1 cellular context compared by ENCODE assay signal in the genomic region with DNA sequence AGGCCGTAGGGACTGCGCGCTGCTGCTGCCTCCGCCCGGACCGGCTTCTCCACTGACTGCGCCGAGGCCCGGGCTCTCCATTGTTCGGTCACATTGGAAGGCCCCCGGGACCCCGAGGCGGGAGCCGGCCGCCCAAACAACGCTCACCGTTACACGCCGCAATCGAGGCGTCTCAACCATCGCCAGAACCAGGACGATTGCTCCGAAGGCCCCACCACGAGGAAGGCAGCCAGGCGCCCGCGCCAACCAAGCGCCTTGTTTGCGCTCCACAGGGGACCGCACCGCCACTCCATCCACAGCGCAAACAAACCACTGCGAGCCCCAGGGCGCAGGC.
TF ChIP-seq lines count a peak whose summit lies in the region.

No MANE protein-coding gene starts in this region.

TF ChIP-seq in SK-N-SH, 30 proteins besides CTCF, POLR2A, EP300 and RAD21:
- no peak for TF ChIP-seq ZBTB33 (IDR thresholded peaks at IDR 0.05; ENCODE audit: borderline replicate concordance, low read depth)
- no peak for TF ChIP-seq NRF1 (IDR thresholded peaks at IDR 0.05; ENCODE audit: low read depth, low read length)
- no peak for TF ChIP-seq USF1 (IDR thresholded peaks at IDR 0.05; ENCODE audit: borderline replicate concordance, low read depth)
- TF ChIP-seq YY1 (IDR thresholded peaks at IDR 0.05; ENCODE audit: low read depth) = no peak
- no peak for TF ChIP-seq EZH2phosphoT487 (IDR thresholded peaks at IDR 0.05; ENCODE audit: borderline replicate concordance, low read depth)
- no peak for TF ChIP-seq ELF1 (IDR thresholded peaks at IDR 0.05)
- no peak for TF ChIP-seq TEAD4 (IDR thresholded peaks at IDR 0.05; ENCODE audit: borderline replicate concordance, insufficient read depth)
- TF ChIP-seq FOXJ3 (CRISPR knock-in tag; IDR thresholded peaks at IDR 0.05) = no peak
- no peak for TF ChIP-seq RXRA (IDR thresholded peaks at IDR 0.05; ENCODE audit: borderline replicate concordance, low read depth)
- no peak for TF ChIP-seq CHD2 (IDR thresholded peaks at IDR 0.05; ENCODE audit: low read length, partially characterized antibody)
- no peak for TF ChIP-seq REST (IDR thresholded peaks at IDR 0.05; ENCODE audit: low read depth, low read length)
- no peak for TF ChIP-seq NFIC (IDR thresholded peaks at IDR 0.05; ENCODE audit: borderline replicate concordance)
- no peak for TF ChIP-seq SMC3 (IDR thresholded peaks at IDR 0.05; ENCODE audit: low read depth, low read length)
- TF ChIP-seq, protein P1, sequence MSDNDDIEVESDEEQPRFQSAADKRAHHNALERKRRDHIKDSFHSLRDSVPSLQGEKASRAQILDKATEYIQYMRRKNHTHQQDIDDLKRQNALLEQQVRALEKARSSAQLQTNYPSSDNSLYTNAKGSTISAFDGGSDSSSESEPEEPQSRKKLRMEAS (IDR thresholded peaks at IDR 0.05; ENCODE audit: low read depth) = no peak
- no peak for TF ChIP-seq JUND (IDR thresholded peaks at IDR 0.05)
- no peak for TF ChIP-seq MXI1 (IDR thresholded peaks at IDR 0.05; ENCODE audit: low read depth, low read length)
